25 cellular contexts compared by ENCODE assay signal in genomic region chr3:100080573-100080972, GRCh38. TPM values are rescaled to one million over a fixed set of nuclear protein-coding genes. Genes with fewer than 3 reads are reported as not detected.
A peak's percentile ranks its signal among the peaks of the same experiment; 100 is the strongest.
DNase-seq lines count a peak whose midpoint lies in the region; ATAC-seq and TF ChIP-seq lines count a peak whose summit lies in the region.
"Had no signal": no experiment of that assay in that cellular context is flagged by ENCODE, and none has a peak within 500 bp of the region (broad histone marks: within the 10 kb centered on the region; RNA-seq: fewer than 3 reads in every experiment).

No MANE protein-coding gene starts in this region.

- no peaks in the 10 kb centered on the region for H3K9me3 ChIP-seq in right atrium auricular region
- no peaks in the 10 kb centered on the region for H3K9me3 ChIP-seq in thyroid gland
- H3K9me3 ChIP-seq: prostate gland, spleen, transverse colon had no signal

- intact Hi-C loops in left ventricle myocardium superior (cut with micrococcal nuclease): no loop called here
- intact Hi-C loops in thyroid gland (cut with DNase I): no loop called here

- H3K4me3 ChIP-seq in right atrium auricular region (no peak overlapping the region), fibroblast of pulmonary artery (replicated peaks; ENCODE audit: low read depth, low read length) (no peak overlapping the region), thyroid gland (replicated peaks in 1 of 3) (no peak overlapping the region)
- H3K4me3 ChIP-seq: prostate gland, spleen, transverse colon had no signal

- CTCF ChIA-PET in HEK293T (lab: Yijun Ruan, JAX): no interaction called here

- H3K4me3 Mint-ChIP-seq in nephron: no peak overlapping the region
- H3K4me3 Mint-ChIP-seq: activated CD4-positive, alpha-beta T cell treated with anti-CD3 and anti-CD28 coated beads, Interleukin-2, amount 10 ng/mL, durations not matched to agents 24 days and 14 days; effector memory CD8-positive, alpha-beta T cell; mesothelial cell of epicardium; T-helper 2 cell treated with Interferon-gamma antibody and Interleukin-4, amounts not matched to agents 5 μg/mL and 100 μg/mL, for 36 hours had no signal

- H3K36me3 Mint-ChIP-seq in nephron (ENCODE audit: low read depth): no peaks in the 10 kb centered on the region
- H3K36me3 Mint-ChIP-seq: mesothelial cell of epicardium had no signal

- no peak for TF ChIP-seq CTCF in right atrium auricular region (IDR thresholded peaks at IDR 0.05)
- TF ChIP-seq CTCF in fibroblast of pulmonary artery (IDR thresholded peaks at IDR 0.05; ENCODE audit: low read length, missing control alignments): no peak
- no peak for TF ChIP-seq CTCF in nephron (IDR thresholded peaks at IDR 0.05; ENCODE audit: unreplicated experiment in 3 of 3)
- no peak for TF ChIP-seq CTCF in thyroid gland (IDR thresholded peaks at IDR 0.05)

- H3K27ac Mint-ChIP-seq in nephron: peak overlapping the region in 2 of 3 experiments; percentile 5 to 17
- H3K27ac Mint-ChIP-seq: activated CD4-positive, alpha-beta T cell treated with anti-CD3 and anti-CD28 coated beads, Interleukin-2, amount 10 ng/mL, durations not matched to agents 24 days and 14 days; activated naive CD4-positive, alpha-beta T cell treated with anti-CD3 and anti-CD28 coated beads, Interleukin-2, amount 50 U/mL, for 72 hours; effector memory CD8-positive, alpha-beta T cell; mesothelial cell of epicardium; T-helper 2 cell treated with Interferon-gamma antibody and Interleukin-4, amounts not matched to agents 5 μg/mL and 100 μg/mL, for 36 hours had no signal

- H3K27me3 ChIP-seq in right atrium auricular region (no peaks in the 10 kb centered on the region), thyroid gland (no peaks in the 10 kb centered on the region)
- H3K27me3 ChIP-seq: spleen, transverse colon had no signal

- H3K27ac ChIP-seq in right atrium auricular region (peak overlapping the region; percentile 45 to 47), thyroid gland (no peak overlapping the region)
- H3K27ac ChIP-seq: prostate gland, spleen, VCaP had no signal

- POLR2A ChIA-PET in HEK293T (lab: Yijun Ruan, JAX): no interaction called here

- TF ChIP-seq POLR2A in thyroid gland (IDR thresholded peaks at IDR 0.05): no peak

- 83 to 86% methylated on average over 2 of the region's 2 CpGs for WGBS in thyroid gland, 2 donors

- H3K36me3 ChIP-seq in right atrium auricular region: no peaks in the 10 kb centered on the region
- no peaks in the 10 kb centered on the region for H3K36me3 ChIP-seq in thyroid gland
- H3K36me3 ChIP-seq: prostate gland, spleen, transverse colon had no signal

- H3K4me1 ChIP-seq in right atrium auricular region: peaks cover 0 to 40% of the 10 kb centered on the region in 2 donors
- peaks cover 13 to 15% of the 10 kb centered on the region in 2 donors for H3K4me1 ChIP-seq in thyroid gland
- H3K4me1 ChIP-seq: prostate gland had no signal

- no peak for ATAC-seq in left ventricle myocardium superior
- ATAC-seq: activated naive CD4-positive, alpha-beta T cell treated with anti-CD3 and anti-CD28 coated beads, Interleukin-2, amount 50 U/mL, for 72 hours; effector memory CD8-positive, alpha-beta T cell; stimulated activated naive CD8-positive, alpha-beta T cell treated with anti-CD3 and anti-CD28 coated beads, Interleukin-15, Interleukin-2, amounts not matched to agents 100 U/mL and 50 U/mL, for 24 hours had no signal

- no peaks in the 10 kb centered on the region for H3K27me3 Mint-ChIP-seq in nephron (ENCODE audit: low read depth)
- H3K27me3 Mint-ChIP-seq: effector memory CD8-positive, alpha-beta T cell had no signal

- no peaks in the 10 kb centered on the region for H3K9me3 Mint-ChIP-seq in nephron
- H3K9me3 Mint-ChIP-seq: activated naive CD4-positive, alpha-beta T cell treated with anti-CD3 and anti-CD28 coated beads, Interleukin-2, amount 50 U/mL, for 72 hours; effector memory CD8-positive, alpha-beta T cell; mesothelial cell of epicardium had no signal

- DNase-seq in right atrium auricular region (ENCODE audit: low spot score) (no peak), left ventricle myocardium superior (no peak), fibroblast of pulmonary artery (ENCODE audit: low read depth) (peak; percentile 50), HEK293T (ENCODE audit: extremely low spot score) (no peak), HPDE6-E6E7 (ENCODE audit: extremely low spot score) (no peak), thyroid gland (no peak), NCI-H748 treated with DMSO at 0.1 percent for 48 hours (lab: John Stamatoyannopoulos, UW) (no peak)
- DNase-seq: 8988T; activated CD4-positive, alpha-beta T cell treated with anti-CD3 and anti-CD28 coated beads, Interleukin-2, amount 10 ng/mL, durations not matched to agents 24 days and 14 days; AML-193; effector memory CD8-positive, alpha-beta T cell; glutamatergic neuron; kidney glomerular epithelial cell; NCI-H1417; spleen; stimulated activated CD4-positive, alpha-beta T cell treated with anti-CD3 and anti-CD28 coated beads, Interleukin-4, amount 100 ng/mL, for 1 hour; stimulated activated naive CD8-positive, alpha-beta T cell treated with anti-CD3 and anti-CD28 coated beads, Interleukin-15, Interleukin-2, amounts not matched to agents 100 U/mL and 50 U/mL, for 24 hours; transverse colon had no signal

- peaks cover 26% of the 10 kb centered on the region for H3K4me1 Mint-ChIP-seq in nephron

TF ChIP-seq in HEK293T, 16 proteins besides CTCF, POLR2A, EP300 and RAD21:
- TF ChIP-seq FOXK2 (IDR thresholded peaks at IDR 0.05) (no peak), HDGF (IDR thresholded peaks at IDR 0.05; ENCODE audit: borderline replicate concordance) (no peak), BHLHE40 (IDR thresholded peaks at IDR 0.05; ENCODE audit: borderline replicate concordance) (no peak), ZNF384 (IDR thresholded peaks at IDR 0.05) (no peak), LEF1 (IDR thresholded peaks at IDR 0.05; ENCODE audit: borderline replicate concordance) (no peak), ARNT (IDR thresholded peaks at IDR 0.05) (no peak), ELF4 (IDR thresholded peaks at IDR 0.05) (no peak), L3MBTL2 (conservative IDR thresholded peaks at IDR 0.05) (no peak), CTBP1 (IDR thresholded peaks at IDR 0.05; ENCODE audit: borderline replicate concordance) (no peak), TARDBP (IDR thresholded peaks at IDR 0.05) (no peak), PKNOX1 (IDR thresholded peaks at IDR 0.05) (no peak), NFRKB (IDR thresholded peaks at IDR 0.05) (no peak), SP1 (IDR thresholded peaks at IDR 0.05) (no peak), FOXM1 (IDR thresholded peaks at IDR 0.05; ENCODE audit: borderline replicate concordance) (no peak), SUZ12 (IDR thresholded peaks at IDR 0.05) (no peak), FOXA1 (IDR thresholded peaks at IDR 0.05) (no peak)

RNA-seq across cellular contexts. Expression of gene FILIP1L, which starts 33.7 kb away (rescaled TPM):
- total RNA-seq in right atrium auricular region: 100 to 1,000 TPM in 1 of 2 donors, 10 to 100 TPM in 1; 97.0 to 112 TPM
- 28.6 TPM for total RNA-seq in left ventricle myocardium superior
- total RNA-seq in thyroid gland: 10 to 100 TPM in 3 of 4 donors, 1 to 10 TPM in 1; 4.4 to 17.7 (median 13.2) TPM
- total RNA-seq: RPMI7951 had no signal

Comparison
In these comparisons a context has a peak if more than half of its experiments do, and no peak if none do; other contexts are left out.
1. H3K27ac ChIP-seq: peak in right atrium auricular region (2 of 2); none in thyroid gland (0 of 3).